ENCODE assay signal across 7 cellular contexts in genomic region chr1:216722841-216723240, GRCh38. TPM values are rescaled to one million over a fixed set of nuclear protein-coding genes. Genes with fewer than 3 reads are reported as not detected.
DNase-seq lines count a peak whose midpoint lies in the region; ATAC-seq and TF ChIP-seq lines count a peak whose summit lies in the region.

No MANE protein-coding gene starts in this region.

- H3K36me3 ChIP-seq in stomach: no peaks in the 10 kb centered on the region

- H3K4me1 ChIP-seq in stomach: peaks cover 0 to 19% (median 9%) of the 10 kb centered on the region in 4 donors

- WGBS in stomach, 5 donors: 1 to 7% (median 4%) methylated on average over 6 of the region's 6 CpGs

- peaks cover 0 to 18% (median 0%) of the 10 kb centered on the region in 3 donors for H3K27me3 ChIP-seq in stomach

- ATAC-seq in left lobe of liver (peak; percentile 31), GM18867 (IDR thresholded peaks at IDR 0.05; ENCODE audit: unreplicated experiment) (no peak), GM21390 (IDR thresholded peaks at IDR 0.05; ENCODE audit: unreplicated experiment) (no peak)

- TF ChIP-seq POLR2A in stomach (IDR thresholded peaks at IDR 0.05): no peak

- in situ Hi-C loops in astrocyte of the spinal cord (cut with HindIII; ENCODE audit: low sequenced_read_pairs): no loop called here

- peak overlapping the region; percentile 46 for H3K4me3 ChIP-seq in astrocyte of the spinal cord (ENCODE audit: low read depth, low read length)
- peak overlapping the region; percentile 40 to 51 (median 42) for H3K4me3 ChIP-seq in stomach

- peak; percentile 48 for DNase-seq in NCI-H1694 (lab: John Stamatoyannopoulos, UW)
- no peak for DNase-seq in astrocyte of the spinal cord (ENCODE audit: low read depth, low spot score)
- DNase-seq in left lobe of liver (ENCODE audit: low spot score): no peak
- DNase-seq in stomach: no peak
- DNase-seq in activated CD4-positive, CD25-positive, alpha-beta regulatory T cell treated with anti-CD3 and anti-CD28 coated beads, Interleukin-2, amount 50 U/mL, for 72 hours: no peak

- TF ChIP-seq EP300 in stomach (IDR thresholded peaks at IDR 0.05): no peak

- intact Hi-C loops in stomach (cut with DNase I; ENCODE audit: low total_unique reads): no loop called here

- H3K27ac ChIP-seq in stomach: peak overlapping the region; percentile 67 to 80 (median 68)

- TF ChIP-seq CTCF in astrocyte of the spinal cord (IDR thresholded peaks at IDR 0.05; ENCODE audit: low read depth, low read length): no peak
- TF ChIP-seq CTCF in stomach (IDR thresholded peaks at IDR 0.05): no peak

- no peaks in the 10 kb centered on the region for H3K9me3 ChIP-seq in stomach

RNA-seq across cellular contexts. Expression of gene ESRRG, which starts 0.4 kb away (rescaled TPM):
- total RNA-seq in left lobe of liver: 1.4 TPM
- total RNA-seq in stomach: 100 to 1,000 TPM in 2 of 5 donors, 10 to 100 TPM in 2, under 1 TPM in 1; 0.29 to 247 (median 59.3) TPM
- 10 to 100 TPM in 2 of 3 donors, 1 to 10 TPM in 1; 4.3 to 24.0 (median 22.1) TPM for polyA plus RNA-seq in stomach
